In the genomic region with DNA sequence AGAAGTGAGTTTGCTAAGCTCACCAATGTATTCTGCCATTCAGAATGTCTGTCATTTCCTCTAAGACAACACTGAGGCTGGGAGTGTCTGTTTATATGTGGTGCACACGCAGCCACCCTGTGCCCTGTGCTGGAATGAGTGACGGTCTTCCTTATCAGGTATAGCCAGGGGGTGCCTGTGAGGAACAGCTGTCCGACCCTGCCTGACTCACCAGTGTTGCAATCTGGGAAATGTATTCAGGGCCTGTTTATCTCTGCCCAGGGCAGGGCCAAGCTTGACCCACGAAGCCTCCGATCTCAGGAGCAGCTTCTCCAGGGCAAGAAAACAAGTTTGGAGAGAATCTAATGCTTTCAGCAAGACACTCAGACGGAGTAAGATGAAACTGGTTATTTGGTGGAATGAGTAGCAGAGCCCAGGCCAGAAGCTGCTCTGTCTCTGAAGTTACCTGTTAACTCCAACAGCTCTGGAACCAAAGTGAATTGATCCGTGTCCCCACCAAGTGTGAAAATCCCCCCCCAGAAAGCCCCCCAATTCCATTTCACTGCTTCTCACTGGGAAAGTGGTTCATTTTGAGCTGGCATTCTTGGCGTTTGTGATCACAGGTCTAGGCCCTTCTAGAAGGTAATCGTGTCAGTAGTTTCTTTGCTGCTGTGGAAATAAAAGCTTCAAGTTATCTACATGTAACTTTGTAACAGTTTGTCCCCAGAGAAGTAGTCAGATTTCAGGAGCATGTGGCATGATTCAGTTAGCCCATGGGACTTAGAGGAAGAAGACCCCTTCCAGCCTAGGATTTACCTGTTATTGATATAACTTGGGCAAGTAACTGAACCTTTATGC, we compare ENCODE assay signal across 8 cellular contexts.
DNase-seq lines count a peak whose midpoint lies in the region; ATAC-seq and TF ChIP-seq lines count a peak whose summit lies in the region.

No MANE protein-coding gene starts in this region.

- H3K27ac ChIP-seq in parathyroid adenoma, result peak overlapping the region; percentile 4

- H3K79me2 ChIP-seq in parathyroid adenoma, result no peaks in the 10 kb centered on the region

- TF ChIP-seq CTCF in fibroblast of pulmonary artery (IDR thresholded peaks at IDR 0.05; ENCODE audit: low read length, missing control alignments) (no peak), parathyroid adenoma (IDR thresholded peaks at IDR 0.05) (no peak)

- ATAC-seq in HG03025 (IDR thresholded peaks at IDR 0.05; ENCODE audit: low FRiP score, unreplicated experiment), result no peak
- no peak for ATAC-seq in HG02571 (IDR thresholded peaks at IDR 0.05; ENCODE audit: unreplicated experiment)
- no peak for ATAC-seq in HG02885 (IDR thresholded peaks at IDR 0.05; ENCODE audit: poor library complexity, unreplicated experiment)

- H3K4me3 ChIP-seq in fibroblast of pulmonary artery (replicated peaks; ENCODE audit: low read depth, low read length) (no peak overlapping the region), parathyroid adenoma (ENCODE audit: low read depth, low read length) (no peak overlapping the region)

- no peak overlapping the region for H3K9ac ChIP-seq in parathyroid adenoma

- no peaks in the 10 kb centered on the region for H3K36me3 ChIP-seq in parathyroid adenoma (ENCODE audit: control insufficient read depth, insufficient read depth, low read length)

- peaks cover 21% of the 10 kb centered on the region for H3K4me1 ChIP-seq in parathyroid adenoma

- DNase-seq in GF-D8 (lab: John Stamatoyannopoulos, UW) (peak; percentile 39), RKO (ENCODE audit: low spot score) (peak; percentile 48), fibroblast of pulmonary artery (ENCODE audit: low read depth) (peak; percentile 87), NCI-H1436 treated with DMSO at 0.1 percent for 48 hours (lab: John Stamatoyannopoulos, UW) (no peak)

- no peak overlapping the region for H3K4me2 ChIP-seq in parathyroid adenoma (ENCODE audit: low read length)

- peak overlapping the region; percentile 88 for H2AFZ ChIP-seq in parathyroid adenoma

- H3K27me3 ChIP-seq in parathyroid adenoma (ENCODE audit: control insufficient read depth, insufficient read depth, low read length), result no peaks in the 10 kb centered on the region

- no peaks in the 10 kb centered on the region for H3K9me3 ChIP-seq in parathyroid adenoma (ENCODE audit: control insufficient read depth, low read length)
